ENCODE assay signal across 18 cellular contexts in genomic region chr12:117967512-117967911, GRCh38. TPM values are rescaled to one million over a fixed set of nuclear protein-coding genes. Genes with fewer than 3 reads are reported as not detected.
A peak's percentile ranks its signal among the peaks of the same experiment; 100 is the strongest.
DNase-seq lines count a peak whose midpoint lies in the region; ATAC-seq and TF ChIP-seq lines count a peak whose summit lies in the region.
"Had no signal": no experiment of that assay in that cellular context is flagged by ENCODE, and none has a peak within 500 bp of the region (broad histone marks: within the 10 kb centered on the region; RNA-seq: fewer than 3 reads in every experiment).

No MANE protein-coding gene starts in this region.

- no peak overlapping the region for H3K9ac ChIP-seq in HUES64 (ENCODE audit: low read depth, low read length)
- H3K9ac ChIP-seq in MM.1S (ENCODE audit: low read length), result no peak overlapping the region

- TF ChIP-seq CTCF in brain (conservative IDR thresholded peaks at IDR 0.05), result no peak
- no peak for TF ChIP-seq CTCF in nephron (IDR thresholded peaks at IDR 0.05; ENCODE audit: unreplicated experiment in 3 of 3)
- TF ChIP-seq CTCF in MM.1S (IDR thresholded peaks at IDR 0.05; ENCODE audit: low read length), result no peak

- no peaks in the 10 kb centered on the region for H3K36me3 ChIP-seq in HUES64 (ENCODE audit: insufficient read depth, low read length)
- no peaks in the 10 kb centered on the region for H3K36me3 ChIP-seq in MM.1S (replicated peaks; ENCODE audit: insufficient read depth, low read length)
- H3K36me3 ChIP-seq: ovary, tibial nerve had no signal

- 30% methylated on average over 11 of the region's 12 CpGs for WGBS in HUES64

- H3K4me3 ChIP-seq in HUES64 (ENCODE audit: low read length) (peak overlapping the region; percentile 91), MM.1S (ENCODE audit: low read length) (no peak overlapping the region)
- H3K4me3 ChIP-seq: K562, lung, ovary, tibial nerve had no signal

- H3K4me3 Mint-ChIP-seq in brain (peak overlapping the region; percentile 57 to 91 (median 90)), nephron (peak overlapping the region; percentile 1 to 67 (median 63))
- H3K4me3 Mint-ChIP-seq: activated naive CD8-positive, alpha-beta T cell treated with anti-CD3 and anti-CD28 coated beads for 36 hours had no signal

- H2AFZ ChIP-seq in MM.1S (ENCODE audit: low read length), result no peak overlapping the region

- H3F3A ChIP-seq in MM.1S (ENCODE audit: insufficient read depth, low read length), result no peaks in the 10 kb centered on the region

- peaks cover 41% of the 10 kb centered on the region for H3K27me3 Mint-ChIP-seq in brain
- peaks cover 85% of the 10 kb centered on the region for H3K27me3 Mint-ChIP-seq in nephron (ENCODE audit: low read depth)

- no peaks in the 10 kb centered on the region for H3K36me3 Mint-ChIP-seq in brain
- peaks cover 12% of the 10 kb centered on the region for H3K36me3 Mint-ChIP-seq in nephron (ENCODE audit: low read depth)

- H3K4me1 Mint-ChIP-seq in brain (peaks cover 26% of the 10 kb centered on the region), nephron (peaks cover 4% of the 10 kb centered on the region)

- H3K27ac Mint-ChIP-seq in brain, result peak overlapping the region in 2 of 5 experiments; percentile 29 to 86
- H3K27ac Mint-ChIP-seq in nephron, result no peak overlapping the region
- H3K27ac Mint-ChIP-seq: activated CD8-positive, alpha-beta T cell treated with anti-CD3 and anti-CD28 coated beads for 36 hours; activated naive CD8-positive, alpha-beta T cell treated with anti-CD3 and anti-CD28 coated beads for 36 hours; T-helper 2 cell treated with Interferon-gamma antibody and Interleukin-4, amounts not matched to agents 5 μg/mL and 100 μg/mL, for 36 hours had no signal

- peaks cover 24% of the 10 kb centered on the region for H3K27me3 ChIP-seq in HUES64 (ENCODE audit: insufficient read depth, low read length)
- no peaks in the 10 kb centered on the region for H3K27me3 ChIP-seq in MM.1S (replicated peaks; ENCODE audit: insufficient read depth, low read length)
- H3K27me3 ChIP-seq: ovary had no signal

- H3K4me2 ChIP-seq in MM.1S (ENCODE audit: low read depth, low read length), result no peak overlapping the region

- H3K4me1 ChIP-seq in HUES64 (ENCODE audit: insufficient read depth, low read length) (peaks cover 15% of the 10 kb centered on the region), MM.1S (ENCODE audit: low read length) (no peaks in the 10 kb centered on the region)

- peaks cover 14% of the 10 kb centered on the region; the same call in 1 of the 2 replicates for H3K9me3 ChIP-seq in HUES64 (ENCODE audit: insufficient read depth, low read depth, low read length)
- no peaks in the 10 kb centered on the region for H3K9me3 ChIP-seq in MM.1S (replicated peaks; ENCODE audit: insufficient read depth, low read length)
- H3K9me3 ChIP-seq: ovary had no signal

- no peak for ATAC-seq in HG03135 (IDR thresholded peaks at IDR 0.05; ENCODE audit: unreplicated experiment)
- ATAC-seq: A549; activated CD8-positive, alpha-beta T cell treated with anti-CD3 and anti-CD28 coated beads for 36 hours; K562 had no signal

- no peaks in the 10 kb centered on the region for H3K79me2 ChIP-seq in MM.1S (ENCODE audit: low read length)

- H3K9me3 Mint-ChIP-seq in brain (peaks cover 12 to 19% (median 16%) of the 10 kb centered on the region in 5 experiments), nephron (peaks cover 15% of the 10 kb centered on the region)

- DNase-seq in NCI-H187 (lab: John Stamatoyannopoulos, UW) (peak; percentile 17 to 21), NCI-H187 treated with DMSO at 0.1 percent for 48 hours (lab: John Stamatoyannopoulos, UW) (no peak), SHP77 treated with DMSO at 0.1 percent for 48 hours (lab: John Stamatoyannopoulos, UW) (no peak), MM.1S (no peak)
- DNase-seq: activated CD8-positive, alpha-beta T cell treated with anti-CD3 and anti-CD28 coated beads for 36 hours; activated naive CD8-positive, alpha-beta T cell treated with anti-CD3 and anti-CD28 coated beads for 36 hours; Calu3; NCI-H2029; ovary had no signal

- H3K27ac ChIP-seq in HUES64 (ENCODE audit: low read depth, low read length) (no peak overlapping the region), MM.1S (ENCODE audit: low read length) (no peak overlapping the region)
- H3K27ac ChIP-seq: ovary, tibial nerve had no signal

- no peaks in the 10 kb centered on the region for H4K20me1 ChIP-seq in MM.1S (ENCODE audit: insufficient read depth, low read length)

- H3K9me2 ChIP-seq in MM.1S (replicated peaks; ENCODE audit: insufficient read depth, low read length), result no peaks in the 10 kb centered on the region

RNA-seq across cellular contexts. Expression of gene KSR2, which starts 1.3 kb away (rescaled TPM):
- 0.40 TPM for polyA plus RNA-seq in HUES64 (2013, experiment 1 of 2)
- polyA plus RNA-seq in HUES64 (2013, experiment 2 of 2), result 0.44 TPM
- 3.0 TPM for polyA plus RNA-seq in brain (ENCODE audit: insufficient read depth, low read depth, low replicate concordance)
- polyA plus RNA-seq: K562, ovary had no signal

RNA-seq across cellular contexts. Expression of gene RFC5, which starts 49.0 kb away (rescaled TPM):
- 48.6 TPM for polyA plus RNA-seq in HUES64 (2013, experiment 1 of 2)
- 39.4 TPM for polyA plus RNA-seq in HUES64 (2013, experiment 2 of 2)
- 47.2 TPM for polyA plus RNA-seq in brain (ENCODE audit: insufficient read depth, low read depth, low replicate concordance)

Comparison
In these comparisons a context has a peak if more than half of its experiments do, and no peak if none do; other contexts are left out.
1. DNase-seq: peak in NCI-H187 (2 of 2); none in NCI-H187 treated with DMSO at 0.1 percent for 48 hours (single experiment), SHP77 treated with DMSO at 0.1 percent for 48 hours (single experiment) and MM.1S (single experiment).